8 cellular contexts compared by ENCODE assay signal in the genomic region with DNA sequence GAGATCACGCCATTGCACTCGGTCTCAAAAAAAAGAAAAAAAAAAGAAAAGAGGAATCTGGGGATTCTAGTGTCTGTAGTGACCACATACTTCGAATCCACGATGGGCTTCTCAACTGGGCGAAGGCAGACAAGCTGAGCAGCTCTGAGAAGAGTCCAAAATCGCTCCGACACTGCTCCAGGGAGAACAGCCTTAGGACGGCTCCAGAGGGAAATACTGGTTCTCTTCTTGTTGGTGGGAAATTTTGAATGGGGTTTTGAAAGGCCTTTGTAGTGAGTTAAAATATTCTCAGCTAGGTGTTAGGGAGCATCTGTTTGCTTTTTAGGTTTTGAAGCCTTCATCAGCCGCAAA. TPM values are rescaled to one million over a fixed set of nuclear protein-coding genes. Genes with fewer than 3 reads are reported as not detected.
DNase-seq lines count a peak whose midpoint lies in the region; TF ChIP-seq lines count a peak whose summit lies in the region.

No MANE protein-coding gene starts in this region.

- POLR2A ChIA-PET in Caco-2 (lab: Charles Lee) = interaction anchor here (0.7 to 6.4 kb wide), 3 partner anchors 11 to 180 kb away, joined by 3 to 88 read pairs (median 6); no protein-coding TSS in a partner anchor

- H3K36me3 ChIP-seq in Caco-2 (ENCODE audit: control insufficient read depth, insufficient read depth, low read length) (no peaks in the 10 kb centered on the region), ovary (no peaks in the 10 kb centered on the region), brain microvascular endothelial cell (replicated peaks) (no peaks in the 10 kb centered on the region)

- intact Hi-C loops in Caco-2 (cut with micrococcal nuclease; ENCODE audit: unreplicated experiment) = loop anchor here (1.0 to 5.0 kb wide), 3 partner anchors 11 to 148 kb away; partner anchors contain the start of genes ANKRD34A and POLR3GL
- intact Hi-C loops in ovary (cut with DNase I) = no loop called here
- intact Hi-C loops in activated T-helper 1 cell treated with anti-CD3 and anti-CD28 coated beads, Interleukin-12 subunit alpha, Interleukin-12 subunit beta, Interleukin-2, Interleukin-4 antibody, amounts not matched to agents 30 ng/mL and 10 ng/mL and 1 ng/mL, durations not matched to agents 14 hours and 24 hours and 36 hours (cut with micrococcal nuclease) = loop anchor here (1.0 to 2.0 kb wide), 2 partner anchors 11 to 27 kb away; no protein-coding TSS in a partner anchor

- H3K36me3 Mint-ChIP-seq in Caco-2 (ENCODE audit: insufficient read depth, unreplicated experiment) = peaks cover 53% of the 10 kb centered on the region
- H3K36me3 Mint-ChIP-seq in activated T-helper 1 cell treated with anti-CD3 and anti-CD28 coated beads, Interleukin-12 subunit alpha, Interleukin-12 subunit beta, Interleukin-2, Interleukin-4 antibody, amounts not matched to agents 30 ng/mL and 10 ng/mL and 1 ng/mL, durations not matched to agents 14 hours and 24 hours and 36 hours (ENCODE audit: low read depth) = no peaks in the 10 kb centered on the region

- peak overlapping the region; percentile 100 for H3K27ac Mint-ChIP-seq in Caco-2 (ENCODE audit: unreplicated experiment)
- no peak overlapping the region for H3K27ac Mint-ChIP-seq in activated T-helper 1 cell treated with anti-CD3 and anti-CD28 coated beads, Interleukin-12 subunit alpha, Interleukin-12 subunit beta, Interleukin-2, Interleukin-4 antibody, amounts not matched to agents 30 ng/mL and 10 ng/mL and 1 ng/mL, durations not matched to agents 14 hours and 24 hours and 36 hours

- WGBS in ovary, 3 donors = 15 to 26% (median 22%) methylated on average over 9 of the region's 9 CpGs

- H3K9me3 ChIP-seq in Caco-2 (no peaks in the 10 kb centered on the region), ovary (no peaks in the 10 kb centered on the region)

- BruUV-seq in Caco-2 (replicated peaks; lab: Mats Ljungman, UMichigan) = no TSS peak

- TF ChIP-seq CTCF in Caco-2 (IDR thresholded peaks at IDR 0.05; ENCODE audit: insufficient read depth in 1 of 2, low read depth in 1 of 2, low read length in 1 of 2, severe bottlenecking in 1 of 2, unreplicated experiment in 1 of 2) (no peak), ovary (IDR thresholded peaks at IDR 0.05) (no peak), brain microvascular endothelial cell (IDR thresholded peaks at IDR 0.05; ENCODE audit: low read depth, low read length, missing control alignments) (no peak)

- no peak for DNase-seq in Caco-2
- peak; percentile 46 for DNase-seq in NCI-H2227 (lab: John Stamatoyannopoulos, UW; ENCODE audit: unreplicated experiment)
- DNase-seq in cerebellar cortex (ENCODE audit: low spot score) = peak; percentile 39
- peak in 2 of 5 donors; percentile 31 to 51 for DNase-seq in ovary
- no peak for DNase-seq in activated T-helper 1 cell treated with anti-CD3 and anti-CD28 coated beads, Interleukin-12 subunit alpha, Interleukin-12 subunit beta, Interleukin-2, Interleukin-4 antibody, amounts not matched to agents 30 ng/mL and 10 ng/mL and 1 ng/mL, durations not matched to agents 14 hours and 24 hours and 36 hours (ENCODE audit: low spot score)
- no peak for DNase-seq in SW480 (ENCODE audit: low spot score)
- DNase-seq in Kasumi-1 (lab: John Stamatoyannopoulos, UW) = no peak
- DNase-seq in brain microvascular endothelial cell = no peak

- CTCF ChIA-PET in Caco-2 (lab: Charles Lee) = no interaction called here

- in situ Hi-C loops in brain microvascular endothelial cell (cut with HindIII; ENCODE audit: low pct_ligation_motif_present, low sequenced_read_pairs) = no loop called here

- TF ChIP-seq EP300 in ovary (IDR thresholded peaks at IDR 0.05) = no peak

- H3K27ac ChIP-seq in ovary (peak overlapping the region; percentile 93 to 98), brain microvascular endothelial cell (no peak overlapping the region)

- H3K9me3 Mint-ChIP-seq in Caco-2 (ENCODE audit: unreplicated experiment) = no peaks in the 10 kb centered on the region
- no peaks in the 10 kb centered on the region for H3K9me3 Mint-ChIP-seq in activated T-helper 1 cell treated with anti-CD3 and anti-CD28 coated beads, Interleukin-12 subunit alpha, Interleukin-12 subunit beta, Interleukin-2, Interleukin-4 antibody, amounts not matched to agents 30 ng/mL and 10 ng/mL and 1 ng/mL, durations not matched to agents 14 hours and 24 hours and 36 hours

- H3K4me1 ChIP-seq in Caco-2 (0 out of 2 replicates have a peak, but pooled peaks cover under 1% of the 10 kb centered on the region), ovary (ENCODE audit: insufficient read depth) (no peaks in the 10 kb centered on the region)

- H3K27me3 ChIP-seq in Caco-2 (replicated peaks; ENCODE audit: control insufficient read depth, insufficient read depth, low read length) (no peaks in the 10 kb centered on the region), ovary (no peaks in the 10 kb centered on the region), brain microvascular endothelial cell (replicated peaks) (no peaks in the 10 kb centered on the region)

- no peak for TF ChIP-seq POLR2A in ovary (IDR thresholded peaks at IDR 0.05)

- H3K4me3 ChIP-seq in Caco-2 (ENCODE audit: low read depth, low read length) = no peak overlapping the region
- peak overlapping the region; percentile 60 for H3K4me3 ChIP-seq in ovary
- H3K4me3 ChIP-seq in brain microvascular endothelial cell (ENCODE audit: low read depth, low read length) = no peak overlapping the region

- peak overlapping the region; percentile 92 for H3K4me3 Mint-ChIP-seq in Caco-2 (ENCODE audit: unreplicated experiment)
- no peak overlapping the region for H3K4me3 Mint-ChIP-seq in activated T-helper 1 cell treated with anti-CD3 and anti-CD28 coated beads, Interleukin-12 subunit alpha, Interleukin-12 subunit beta, Interleukin-2, Interleukin-4 antibody, amounts not matched to agents 30 ng/mL and 10 ng/mL and 1 ng/mL, durations not matched to agents 14 hours and 24 hours and 36 hours

- peaks cover 13% of the 10 kb centered on the region for H3K4me1 Mint-ChIP-seq in Caco-2 (ENCODE audit: low read depth, unreplicated experiment)
- peaks cover 43% of the 10 kb centered on the region for H3K4me1 Mint-ChIP-seq in activated T-helper 1 cell treated with anti-CD3 and anti-CD28 coated beads, Interleukin-12 subunit alpha, Interleukin-12 subunit beta, Interleukin-2, Interleukin-4 antibody, amounts not matched to agents 30 ng/mL and 10 ng/mL and 1 ng/mL, durations not matched to agents 14 hours and 24 hours and 36 hours (ENCODE audit: low read depth)

- peaks cover 8% of the 10 kb centered on the region for H3K27me3 Mint-ChIP-seq in Caco-2 (ENCODE audit: insufficient read depth, unreplicated experiment)
- peaks cover 24% of the 10 kb centered on the region for H3K27me3 Mint-ChIP-seq in activated T-helper 1 cell treated with anti-CD3 and anti-CD28 coated beads, Interleukin-12 subunit alpha, Interleukin-12 subunit beta, Interleukin-2, Interleukin-4 antibody, amounts not matched to agents 30 ng/mL and 10 ng/mL and 1 ng/mL, durations not matched to agents 14 hours and 24 hours and 36 hours (ENCODE audit: insufficient read depth)

RNA-seq across cellular contexts. Expression of gene HJV, which starts 18.3 kb away (rescaled TPM):
- not detected in 2 replicates for total RNA-seq in Caco-2 (2022)
- total RNA-seq in ovary = not detected
- not detected for polyA plus RNA-seq in ovary
- not detected in 2 replicates for total RNA-seq in activated T-helper 1 cell treated with anti-CD3 and anti-CD28 coated beads, Interleukin-12 subunit alpha, Interleukin-12 subunit beta, Interleukin-2, Interleukin-4 antibody, amounts not matched to agents 30 ng/mL and 10 ng/mL and 1 ng/mL, durations not matched to agents 14 hours and 24 hours and 36 hours

RNA-seq across cellular contexts. Expression of gene TXNIP, which starts 43.4 kb away (rescaled TPM):
- 27.5 and 38.6 TPM in 2 replicates for total RNA-seq in Caco-2 (2022)
- 1,000 to 10,000 TPM in 1 of 7 donors, 100 to 1,000 TPM in 6; 335 to 1,406 (median 617) TPM for total RNA-seq in ovary
- polyA plus RNA-seq in ovary = 1,000 to 10,000 TPM in 1 of 2 donors, 100 to 1,000 TPM in 1; 570 to 1,154 TPM
- 107 and 108 TPM in 2 replicates for total RNA-seq in activated T-helper 1 cell treated with anti-CD3 and anti-CD28 coated beads, Interleukin-12 subunit alpha, Interleukin-12 subunit beta, Interleukin-2, Interleukin-4 antibody, amounts not matched to agents 30 ng/mL and 10 ng/mL and 1 ng/mL, durations not matched to agents 14 hours and 24 hours and 36 hours

Comparison
In these comparisons a context has a peak if more than half of its experiments do, and no peak if none do; other contexts are left out.
1. DNase-seq: peak in NCI-H2227 (single experiment) and cerebellar cortex (single experiment); none in Caco-2 (0 of 2), activated T-helper 1 cell treated with anti-CD3 and anti-CD28 coated beads, Interleukin-12 subunit alpha, Interleukin-12 subunit beta, Interleukin-2, Interleukin-4 antibody, amounts not matched to agents 30 ng/mL and 10 ng/mL and 1 ng/mL, durations not matched to agents 14 hours and 24 hours and 36 hours (single experiment), SW480 (single experiment), Kasumi-1 (0 of 2) and brain microvascular endothelial cell (single experiment).
2. intact Hi-C loops: an anchor here in Caco-2 (1.0 to 5.0 kb wide) and activated T-helper 1 cell treated with anti-CD3 and anti-CD28 coated beads, Interleukin-12 subunit alpha, Interleukin-12 subunit beta, Interleukin-2, Interleukin-4 antibody, amounts not matched to agents 30 ng/mL and 10 ng/mL and 1 ng/mL, durations not matched to agents 14 hours and 24 hours and 36 hours (1.0 to 2.0 kb wide); none called in ovary.